Comparison of ENCODE assay signal across 8 cellular contexts in genomic region chr18:713135-713490, GRCh38. TPM values are rescaled to one million over a fixed set of nuclear protein-coding genes. Genes with fewer than 3 reads are reported as not detected.
DNase-seq lines count a peak whose midpoint lies in the region; ATAC-seq and TF ChIP-seq lines count a peak whose summit lies in the region.

No MANE protein-coding gene starts in this region.

- no peaks in the 10 kb centered on the region for H3K27me3 Mint-ChIP-seq in stimulated activated memory B cell treated with anti-CD40 and anti-IgM and Interleukin-4, amounts not matched to agents 10 μg/mL and 1 μg/mL and 100 μg/mL, for 72 hours

- peak overlapping the region; percentile 56 for H3K4me3 Mint-ChIP-seq in stimulated activated memory B cell treated with anti-CD40 and anti-IgM and Interleukin-4, amounts not matched to agents 10 μg/mL and 1 μg/mL and 100 μg/mL, for 72 hours

- peaks cover 11% of the 10 kb centered on the region for H3K4me1 Mint-ChIP-seq in stimulated activated memory B cell treated with anti-CD40 and anti-IgM and Interleukin-4, amounts not matched to agents 10 μg/mL and 1 μg/mL and 100 μg/mL, for 72 hours

- intact Hi-C loops in lower leg skin (cut with DNase I; ENCODE audit: low total_unique reads): loop anchor here (10.0 kb wide), 1 partner anchor 122 kb away; no protein-coding TSS in a partner anchor

- H3K27ac Mint-ChIP-seq in stimulated activated memory B cell treated with anti-CD40 and anti-IgM and Interleukin-4, amounts not matched to agents 10 μg/mL and 1 μg/mL and 100 μg/mL, for 72 hours: no peak overlapping the region

- H3K36me3 ChIP-seq in adipocyte (ENCODE audit: control insufficient read depth, insufficient read depth, low read length, severe bottlenecking) (peaks cover 6% of the 10 kb centered on the region), iPS-20b (ENCODE audit: insufficient read depth, low read depth, low read length) (peaks cover 8% of the 10 kb centered on the region)

- H3K27ac ChIP-seq in iPS-20b (ENCODE audit: low read length): no peak overlapping the region

- TF ChIP-seq POLR2A in lower leg skin (IDR thresholded peaks at IDR 0.05): no peak

- H3K4me1 ChIP-seq in adipocyte (ENCODE audit: control insufficient read depth, insufficient read depth, low read length): peaks cover 12% of the 10 kb centered on the region
- H3K4me1 ChIP-seq in iPS-20b (ENCODE audit: insufficient read depth, low read length): no peaks in the 10 kb centered on the region

- TF ChIP-seq CTCF in LNCaP clone FGC (IDR thresholded peaks at IDR 0.05; ENCODE audit: control insufficient read depth, extremely low read depth, insufficient read depth): no peak
- no peak for TF ChIP-seq CTCF in lower leg skin (IDR thresholded peaks at IDR 0.05)

- no peaks in the 10 kb centered on the region for H3K9me3 Mint-ChIP-seq in stimulated activated memory B cell treated with anti-CD40 and anti-IgM and Interleukin-4, amounts not matched to agents 10 μg/mL and 1 μg/mL and 100 μg/mL, for 72 hours

- H3K9me3 ChIP-seq in adipocyte (ENCODE audit: control insufficient read depth, low read length) (no peaks in the 10 kb centered on the region), iPS-20b (ENCODE audit: insufficient read depth, low read depth, low read length) (no peaks in the 10 kb centered on the region; the same call in 1 of the 2 replicates)

- ATAC-seq in stimulated activated memory B cell treated with anti-CD40 and anti-IgM and Interleukin-4, amounts not matched to agents 10 μg/mL and 1 μg/mL and 100 μg/mL, for 72 hours: no peak
- ATAC-seq in HG02763 (IDR thresholded peaks at IDR 0.05; ENCODE audit: unreplicated experiment): no peak

- H3K4me3 ChIP-seq in LNCaP clone FGC (ENCODE audit: low read depth, low read length): peak overlapping the region; percentile 97
- peak overlapping the region; percentile 77 for H3K4me3 ChIP-seq in adipocyte (ENCODE audit: low read length)
- H3K4me3 ChIP-seq in iPS-20b (ENCODE audit: low read length): peak overlapping the region; percentile 58; the same call in 1 of the 2 replicates
- H3K4me3 ChIP-seq in lower leg skin (ENCODE audit: low read depth, poor library complexity, severe bottlenecking): no peak overlapping the region

- peaks cover 7% of the 10 kb centered on the region for H3K36me3 Mint-ChIP-seq in stimulated activated memory B cell treated with anti-CD40 and anti-IgM and Interleukin-4, amounts not matched to agents 10 μg/mL and 1 μg/mL and 100 μg/mL, for 72 hours

- no peaks in the 10 kb centered on the region for H3K27me3 ChIP-seq in adipocyte (replicated peaks; ENCODE audit: control insufficient read depth, insufficient read depth, low read length)
- no peaks in the 10 kb centered on the region for H3K27me3 ChIP-seq in iPS-20b (ENCODE audit: insufficient read depth, low read length)

- H3K9ac ChIP-seq in adipocyte (ENCODE audit: low read length) (peak overlapping the region; percentile 79), iPS-20b (ENCODE audit: low read depth, low read length) (peak overlapping the region; percentile 46; the same call in 1 of the 2 replicates)

- DNase-seq in LNCaP clone FGC (ENCODE audit: low read depth) (no peak), adipocyte (ENCODE audit: low read depth) (no peak), lower leg skin (ENCODE audit: low spot score in 2 of 2) (no peak), NCI-H345 treated with DMSO at 0.1 percent for 48 hours (lab: John Stamatoyannopoulos, UW; ENCODE audit: unreplicated experiment) (no peak), UCSD-AML1 (lab: John Stamatoyannopoulos, UW; ENCODE audit: unreplicated experiment) (no peak)

- 73 to 80% methylated on average over 23 of the region's 23 CpGs for WGBS in lower leg skin, 2 donors

RNA-seq across cellular contexts. Expression of gene ENOSF1, which starts 0.7 kb away (rescaled TPM):
- 10 to 100 TPM; 36.2 to 42.4 (median 38.6) TPM for total RNA-seq in lower leg skin

RNA-seq across cellular contexts. Expression of gene TYMS, which starts 55.7 kb away (rescaled TPM):
- total RNA-seq in lower leg skin: 1 to 10 TPM in 3 of 4 donors, under 1 TPM in 1; 0.57 to 9.9 (median 2.5) TPM
